1 cellular context compared by ENCODE assay signal in genomic region chr7:100122067-100122466, GRCh38.
TF ChIP-seq lines count a peak whose summit lies in the region.

No MANE protein-coding gene starts in this region.

TF ChIP-seq in HepG2, 621 proteins besides CTCF, POLR2A, EP300 and RAD21 (continued from another document and continues in another):
- TF ChIP-seq ATF6 (CRISPR knock-in tag; conservative IDR thresholded peaks at IDR 0.05) (no peak), ELF1 (CRISPR knock-in tag; IDR thresholded peaks at IDR 0.05) (peak; percentile 50; the same call in 1 of the 2 replicates), MNT (IDR thresholded peaks at IDR 0.05) (0 out of 2 replicates have a peak, but pooled peaks have one; percentile 9), EHMT2 (IDR thresholded peaks at IDR 0.05; ENCODE audit: borderline replicate concordance, low read depth, low read length) (no peak), SETDB1 (CRISPR knock-in tag; IDR thresholded peaks at IDR 0.05; ENCODE audit: borderline replicate concordance) (no peak), XRCC5 (optimal IDR thresholded peaks at IDR 0.05; ENCODE audit: low read length) (no peak), SP1 (IDR thresholded peaks at IDR 0.05) (no peak), SP1 (CRISPR knock-in tag; IDR thresholded peaks at IDR 0.05) (no peak), PRDM10 (CRISPR knock-in tag; IDR thresholded peaks at IDR 0.05; ENCODE audit: low read depth) (0 out of 2 replicates have a peak, but pooled peaks have one; percentile 58), THYN1 (CRISPR knock-in tag; IDR thresholded peaks at IDR 0.05; ENCODE audit: borderline replicate concordance, low read depth) (no peak), FOXK2 (IDR thresholded peaks at IDR 0.05) (peak; percentile 10; the same call in 1 of the 2 replicates), ZNF564 (CRISPR knock-in tag; IDR thresholded peaks at IDR 0.05) (peak; percentile 51; the same call in 1 of the 2 replicates), CREM (IDR thresholded peaks at IDR 0.05) (no peak), CREM (CRISPR knock-in tag; IDR thresholded peaks at IDR 0.05) (no peak), UBTF (CRISPR knock-in tag; IDR thresholded peaks at IDR 0.05) (peak; percentile 65), SNAI1 (CRISPR knock-in tag; IDR thresholded peaks at IDR 0.05; ENCODE audit: borderline replicate concordance) (no peak), SAFB2 (CRISPR knock-in tag; IDR thresholded peaks at IDR 0.05; ENCODE audit: borderline replicate concordance, low read depth) (0 out of 2 replicates have a peak, but pooled peaks have one; percentile 24), SP5 (CRISPR knock-in tag; IDR thresholded peaks at IDR 0.05; ENCODE audit: borderline replicate concordance, low read depth) (peak; percentile 85), ONECUT2 (CRISPR knock-in tag; IDR thresholded peaks at IDR 0.05) (peak; percentile 73), ISL2 (CRISPR knock-in tag; IDR thresholded peaks at IDR 0.05) (no peak), BHLHE40 (IDR thresholded peaks at IDR 0.05; ENCODE audit: low read length) (peak; percentile 85), ZNF841 (CRISPR knock-in tag; IDR thresholded peaks at IDR 0.05; ENCODE audit: borderline replicate concordance) (no peak), BCL6 (CRISPR knock-in tag; IDR thresholded peaks at IDR 0.05) (no peak), SRY (CRISPR knock-in tag; IDR thresholded peaks at IDR 0.05) (no peak), U2AF1 (optimal IDR thresholded peaks at IDR 0.05; ENCODE audit: low read depth, low read length) (no peak), SP2 (CRISPR knock-in tag; IDR thresholded peaks at IDR 0.05) (no peak), SOX13 (IDR thresholded peaks at IDR 0.05) (no peak), SOX13 (CRISPR knock-in tag; conservative IDR thresholded peaks at IDR 0.05 in 1 of 2, IDR thresholded peaks at IDR 0.05 in 1 of 2) (peak in 1 of 2 experiments; percentile 48; a peak in 1 of 4 replicates), ZNF407 (CRISPR knock-in tag; IDR thresholded peaks at IDR 0.05; ENCODE audit: not compliant biosample characterization) (no peak), ZFP1 (CRISPR knock-in tag; IDR thresholded peaks at IDR 0.05) (no peak), SIN3A (IDR thresholded peaks at IDR 0.05; ENCODE audit: borderline replicate concordance, low read depth, low read length) (peak; percentile 65; the same call in 1 of the 2 replicates), ETV5 (CRISPR knock-in tag; IDR thresholded peaks at IDR 0.05; ENCODE audit: borderline replicate concordance) (peak; percentile 87), ZSCAN5A (CRISPR knock-in tag; IDR thresholded peaks at IDR 0.05; ENCODE audit: borderline replicate concordance) (no peak), MAX (IDR thresholded peaks at IDR 0.05) (peak; percentile 92), ZNF605 (CRISPR knock-in tag; IDR thresholded peaks at IDR 0.05) (peak; percentile 38; the same call in 1 of the 2 replicates), ZNF660 (CRISPR knock-in tag; IDR thresholded peaks at IDR 0.05; ENCODE audit: borderline replicate concordance, low read depth) (no peak), RBM39 (IDR thresholded peaks at IDR 0.05; ENCODE audit: low read depth, low read length, poor library complexity, severe bottlenecking) (no peak)
- TF ChIP-seq, protein P1, sequence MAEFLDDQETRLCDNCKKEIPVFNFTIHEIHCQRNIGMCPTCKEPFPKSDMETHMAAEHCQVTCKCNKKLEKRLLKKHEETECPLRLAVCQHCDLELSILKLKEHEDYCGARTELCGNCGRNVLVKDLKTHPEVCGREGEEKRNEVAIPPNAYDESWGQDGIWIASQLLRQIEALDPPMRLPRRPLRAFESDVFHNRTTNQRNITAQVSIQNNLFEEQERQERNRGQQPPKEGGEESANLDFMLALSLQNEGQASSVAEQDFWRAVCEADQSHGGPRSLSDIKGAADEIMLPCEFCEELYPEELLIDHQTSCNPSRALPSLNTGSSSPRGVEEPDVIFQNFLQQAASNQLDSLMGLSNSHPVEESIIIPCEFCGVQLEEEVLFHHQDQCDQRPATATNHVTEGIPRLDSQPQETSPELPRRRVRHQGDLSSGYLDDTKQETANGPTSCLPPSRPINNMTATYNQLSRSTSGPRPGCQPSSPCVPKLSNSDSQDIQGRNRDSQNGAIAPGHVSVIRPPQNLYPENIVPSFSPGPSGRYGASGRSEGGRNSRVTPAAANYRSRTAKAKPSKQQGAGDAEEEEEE (CRISPR knock-in tag; IDR thresholded peaks at IDR 0.05; ENCODE audit: borderline replicate concordance), result no peak
